Comparison of ENCODE assay signal across 13 cellular contexts in the genomic region with DNA sequence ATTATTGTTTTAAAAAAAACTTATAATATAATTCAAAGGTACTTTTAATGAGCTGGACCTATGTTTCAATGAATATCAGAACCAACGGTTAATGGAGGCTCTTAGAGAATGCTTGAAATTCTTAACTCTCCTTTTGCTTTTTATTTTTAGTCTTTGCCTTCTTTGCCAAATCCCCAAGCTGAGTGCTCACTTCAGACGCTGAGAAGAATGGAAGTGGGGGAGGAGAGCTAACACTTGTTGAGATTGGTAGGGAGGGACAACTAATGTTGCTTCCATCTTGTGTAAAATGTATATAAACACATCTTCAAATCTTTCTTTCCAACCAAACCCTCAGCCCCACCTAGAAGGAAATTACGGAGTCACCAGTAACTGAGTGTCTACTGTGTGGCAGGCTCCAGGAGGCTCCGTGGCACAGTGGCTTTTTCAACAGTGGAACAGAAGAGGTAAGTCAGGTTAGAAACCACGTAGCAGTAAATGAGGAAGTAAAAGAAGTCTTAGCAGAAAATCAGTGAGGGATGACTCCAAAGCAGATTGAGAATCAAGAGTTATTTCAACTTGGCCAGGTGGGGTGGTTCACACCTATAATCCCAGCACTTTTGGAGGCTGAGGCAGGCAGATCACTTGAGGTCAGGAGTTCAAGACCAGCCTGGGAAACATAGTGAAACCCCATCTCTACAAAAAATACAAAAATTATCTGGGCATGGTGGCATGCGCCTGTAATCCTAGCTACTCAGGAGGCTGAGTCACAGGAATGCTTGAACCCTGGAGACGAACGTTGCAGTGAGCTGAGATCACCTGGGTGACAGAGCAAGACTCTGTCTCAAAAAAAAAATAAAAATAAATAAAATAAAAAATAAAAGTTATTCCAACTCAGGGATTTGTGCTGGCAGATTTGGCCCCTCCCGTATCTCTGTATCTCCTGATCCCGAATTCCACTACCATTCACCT. TPM values are rescaled to one million over a fixed set of nuclear protein-coding genes. Genes with fewer than 3 reads are reported as not detected.
DNase-seq lines count a peak whose midpoint lies in the region; ATAC-seq, FAIRE-seq and TF ChIP-seq lines count a peak whose summit lies in the region.
"Had no signal": no experiment of that assay in that cellular context is flagged by ENCODE, and none has a peak within 500 bp of the region (broad histone marks: within the 10 kb centered on the region; RNA-seq: fewer than 3 reads in every experiment).

No MANE protein-coding gene starts in this region.

- TF ChIP-seq CTCF in astrocyte (IDR thresholded peaks at IDR 0.05; ENCODE audit: insufficient read depth, low read depth, low read length) (no peak), chondrocyte (IDR thresholded peaks at IDR 0.05) (no peak)

- H3K27me3 Mint-ChIP-seq in astrocyte (ENCODE audit: low read depth, unreplicated experiment) (no peaks in the 10 kb centered on the region), chondrocyte (ENCODE audit: low read depth) (no peaks in the 10 kb centered on the region)

- DNase-seq in NOMO-1 treated with DMSO at 0.1 percent for 48 hours (lab: John Stamatoyannopoulos, UW; ENCODE audit: unreplicated experiment) (peak; percentile 12), NOMO-1 (lab: John Stamatoyannopoulos, UW; ENCODE audit: unreplicated experiment in 2 of 2) (no peak), astrocyte (ENCODE audit: low read depth) (peak; percentile 16), superior temporal gyrus (ENCODE audit: extremely low spot score) (peak; percentile 4), NCI-H2107 (lab: John Stamatoyannopoulos, UW) (no peak), NCI-H524 treated with DMSO at 0.1 percent for 48 hours (lab: John Stamatoyannopoulos, UW) (no peak), chondrocyte (ENCODE audit: low spot score) (no peak)
- DNase-seq: activated CD8-positive, alpha-beta T cell treated with anti-CD3 and anti-CD28 coated beads, Interleukin-2, amount 10 ng/mL, durations not matched to agents 7 days and 5 days; EL had no signal

- no peaks in the 10 kb centered on the region for H3K36me3 ChIP-seq in astrocyte (ENCODE audit: insufficient read depth, low read length)
- H3K36me3 ChIP-seq: ascending aorta had no signal

- H4K20me1 ChIP-seq in astrocyte (ENCODE audit: insufficient read depth, low read length), result no peaks in the 10 kb centered on the region

- no peaks in the 10 kb centered on the region for H3K9me3 Mint-ChIP-seq in astrocyte (ENCODE audit: unreplicated experiment)
- H3K9me3 Mint-ChIP-seq in chondrocyte (ENCODE audit: low read depth), result no peaks in the 10 kb centered on the region

- H3K9me3 ChIP-seq in astrocyte (ENCODE audit: insufficient read depth, low read depth, low read length), result no peaks in the 10 kb centered on the region
- H3K9me3 ChIP-seq: ascending aorta had no signal

- no peak overlapping the region for H2AFZ ChIP-seq in astrocyte (ENCODE audit: low read depth, low read length)

- H3K4me1 ChIP-seq in astrocyte (ENCODE audit: insufficient read depth, low read length), result peaks cover 24% of the 10 kb centered on the region

- H3K9ac ChIP-seq in astrocyte (ENCODE audit: low read length), result no peak overlapping the region

- no peak overlapping the region for H3K27ac ChIP-seq in astrocyte (ENCODE audit: low read depth, low read length)

- no peak overlapping the region for H3K4me3 ChIP-seq in astrocyte (ENCODE audit: insufficient read depth, low read depth, low read length)
- H3K4me3 ChIP-seq: ascending aorta had no signal

- ATAC-seq in HG02870 (IDR thresholded peaks at IDR 0.05; ENCODE audit: unreplicated experiment), result peak; percentile 78
- ATAC-seq: activated CD8-positive, alpha-beta T cell treated with anti-CD3 and anti-CD28 coated beads, Interleukin-2, amount 10 ng/mL, durations not matched to agents 7 days and 5 days; sciatic nerve had no signal

- no peak for FAIRE-seq in astrocyte (lab: Jason Lieb, UNC)
- FAIRE-seq: A204.1 had no signal

- H3K4me1 Mint-ChIP-seq in astrocyte (ENCODE audit: low read depth, unreplicated experiment), result peaks cover 25% of the 10 kb centered on the region
- peaks cover 36% of the 10 kb centered on the region for H3K4me1 Mint-ChIP-seq in chondrocyte (ENCODE audit: low read depth)

- H3K27me3 ChIP-seq in astrocyte (ENCODE audit: insufficient read depth, low read length), result no peaks in the 10 kb centered on the region
- H3K27me3 ChIP-seq: ascending aorta had no signal

- no peak overlapping the region for H3K27ac Mint-ChIP-seq in astrocyte (ENCODE audit: unreplicated experiment)
- H3K27ac Mint-ChIP-seq in chondrocyte (ENCODE audit: unreplicated experiment), result no peak overlapping the region
- H3K27ac Mint-ChIP-seq: activated CD8-positive, alpha-beta T cell treated with anti-CD3 and anti-CD28 coated beads, Interleukin-2, amount 10 ng/mL, durations not matched to agents 7 days and 5 days had no signal

- H3K4me3 Mint-ChIP-seq in astrocyte (ENCODE audit: unreplicated experiment) (no peak overlapping the region), chondrocyte (ENCODE audit: unreplicated experiment) (no peak overlapping the region)
- H3K4me3 Mint-ChIP-seq: activated CD8-positive, alpha-beta T cell treated with anti-CD3 and anti-CD28 coated beads, Interleukin-2, amount 10 ng/mL, durations not matched to agents 7 days and 5 days had no signal

- no peaks in the 10 kb centered on the region for H3K79me2 ChIP-seq in astrocyte (ENCODE audit: insufficient read depth, low read length)

- H3K4me2 ChIP-seq in astrocyte (ENCODE audit: low read length), result no peak overlapping the region

- H3K36me3 Mint-ChIP-seq in astrocyte (ENCODE audit: low read depth, unreplicated experiment) (no peaks in the 10 kb centered on the region), chondrocyte (ENCODE audit: low read depth) (no peaks in the 10 kb centered on the region)

RNA-seq across cellular contexts. Expression of a gene that starts 45.0 kb away (rescaled TPM):
- total RNA-seq in astrocyte (56.4 and 63.3 TPM in 2 replicates), chondrocyte (48.3 to 62.3 TPM (median 54.2 TPM) in 3 replicates)

Comparison
In these comparisons a context has a peak if more than half of its experiments do, and no peak if none do; other contexts are left out.
1. DNase-seq: peak in NOMO-1 treated with DMSO at 0.1 percent for 48 hours (single experiment), astrocyte (single experiment) and superior temporal gyrus (single experiment); none in NOMO-1 (0 of 2), NCI-H2107 (single experiment), NCI-H524 treated with DMSO at 0.1 percent for 48 hours (single experiment) and chondrocyte (single experiment).